Comparison of ENCODE assay signal across 9 cellular contexts in genomic region chr16:67235816-67236547, GRCh38. TPM values are rescaled to one million over a fixed set of nuclear protein-coding genes. Genes with fewer than 3 reads are reported as not detected.
A peak's percentile ranks its signal among the peaks of the same experiment; 100 is the strongest.
DNase-seq lines count a peak whose midpoint lies in the region; ATAC-seq and TF ChIP-seq lines count a peak whose summit lies in the region.
"Had no signal": no experiment of that assay in that cellular context is flagged by ENCODE, and none has a peak within 500 bp of the region (broad histone marks: within the 10 kb centered on the region; RNA-seq: fewer than 3 reads in every experiment).

No MANE protein-coding gene starts in this region.

- peaks cover 8% of the 10 kb centered on the region for H3K36me3 ChIP-seq in mucosa of descending colon (ENCODE audit: low read depth)

- intact Hi-C loops in CD4-positive, alpha-beta T cell (cut with DNase I, micrococcal nuclease), result no loop called here
- intact Hi-C loops in mucosa of descending colon (cut with DNase I, micrococcal nuclease) (no loop called here), left colon (cut with DNase I, micrococcal nuclease) (no loop called here)

- POLR2A ChIA-PET in CD4-positive, alpha-beta T cell (lab: Charles Lee), result interaction anchor here (0.6 to 2.1 kb wide), 4 partner anchors 9 to 44 kb away, joined by 3 to 11 read pairs (median 5); partner anchors contain the start of genes E2F4, FHOD1 and TMEM208

- H3K4me1 ChIP-seq in mucosa of descending colon (ENCODE audit: low read depth), result peaks cover 9% of the 10 kb centered on the region

- peak; percentile 75 for ATAC-seq in CD4-positive, alpha-beta T cell (ENCODE audit: poor library complexity)
- ATAC-seq in mucosa of descending colon (no peak), left colon (no peak), GM19035 (IDR thresholded peaks at IDR 0.05; ENCODE audit: unreplicated experiment) (no peak)

- no peak overlapping the region for H3K27ac ChIP-seq in CD4-positive, alpha-beta T cell (ENCODE audit: low read depth, low read length)
- H3K27ac ChIP-seq in substantia nigra (ENCODE audit: low read depth, low read length, poor library complexity, severe bottlenecking), result no peak overlapping the region

- H3K27me3 Mint-ChIP-seq in CD4-positive, alpha-beta T cell, result no peaks in the 10 kb centered on the region
- H3K27me3 Mint-ChIP-seq: memory B cell had no signal

- peak in 7 of 10 experiments; percentile 20 to 62 (median 41) for DNase-seq in CD4-positive, alpha-beta T cell
- peak; percentile 94 for DNase-seq in Jurkat, Clone E6-1 (ENCODE audit: low read depth, low spot score)
- DNase-seq in activated T-helper 1 cell treated with Interleukin-2 at 50 U/mL for 16 hours (ENCODE audit: low read depth), result peak; percentile 38
- DNase-seq in mucosa of descending colon, result peak in 2 of 3 donors; percentile 18 to 34
- DNase-seq in left colon, result no peak
- no peak for DNase-seq in middle frontal gyrus (ENCODE audit: extremely low spot score, low spot score)
- DNase-seq in substantia nigra (lab: John Stamatoyannopoulos, UW), result no peak

- peak overlapping the region; percentile 62 for H3K4me3 Mint-ChIP-seq in CD4-positive, alpha-beta T cell
- H3K4me3 Mint-ChIP-seq: memory B cell had no signal

- H3K9me3 Mint-ChIP-seq in CD4-positive, alpha-beta T cell, result no peaks in the 10 kb centered on the region

- H3K27ac Mint-ChIP-seq in CD4-positive, alpha-beta T cell, result peak overlapping the region; percentile 88
- H3K27ac Mint-ChIP-seq: memory B cell had no signal

- H3K4me1 Mint-ChIP-seq in CD4-positive, alpha-beta T cell (ENCODE audit: low read depth), result peaks cover 7% of the 10 kb centered on the region

- H3K9me3 ChIP-seq in CD4-positive, alpha-beta T cell (ENCODE audit: control insufficient read depth, low read length), result no peaks in the 10 kb centered on the region
- H3K9me3 ChIP-seq in mucosa of descending colon, result no peaks in the 10 kb centered on the region

- CTCF ChIA-PET in CD4-positive, alpha-beta T cell (lab: Charles Lee), result interaction anchor here (1.4 to 1.8 kb wide), 2 partner anchors 9 kb away, joined by 4 to 5 read pairs; partner anchors contain the start of gene TMEM208

- no peaks in the 10 kb centered on the region for H3K27me3 ChIP-seq in CD4-positive, alpha-beta T cell (ENCODE audit: control insufficient read depth, insufficient read depth, low read length)

- peak overlapping the region; percentile 65 for H3K4me3 ChIP-seq in Jurkat, Clone E6-1 (ENCODE audit: low read length)
- no peak overlapping the region for H3K4me3 ChIP-seq in mucosa of descending colon

- no peak for TF ChIP-seq CTCF in CD4-positive, alpha-beta T cell (IDR thresholded peaks at IDR 0.05)
- TF ChIP-seq CTCF in mucosa of descending colon (IDR thresholded peaks at IDR 0.05), result no peak

- H3K36me3 Mint-ChIP-seq in CD4-positive, alpha-beta T cell (ENCODE audit: low read depth), result peaks cover 57% of the 10 kb centered on the region

RNA-seq across cellular contexts. Expression of gene TMEM208, which starts 9.1 kb away (rescaled TPM):
- 10 to 100 TPM; 35.8 to 37.6 TPM for total RNA-seq in CD4-positive, alpha-beta T cell
- polyA plus RNA-seq in Jurkat, Clone E6-1 (2012; ENCODE audit: insufficient read depth, insufficient read length), result 92.1 TPM
- total RNA-seq in mucosa of descending colon, result 10 to 100 TPM; 30.8 to 39.6 (median 36.1) TPM
- 10 to 100 TPM; 40.7 to 42.0 TPM for total RNA-seq in left colon

RNA-seq across cellular contexts. Expression of gene FHOD1, which starts 11.3 kb away (rescaled TPM):
- total RNA-seq in CD4-positive, alpha-beta T cell, result 10 to 100 TPM; 21.1 to 26.0 TPM
- polyA plus RNA-seq in Jurkat, Clone E6-1 (2012; ENCODE audit: insufficient read depth, insufficient read length), result 79.4 TPM
- total RNA-seq in mucosa of descending colon (10 to 100 TPM; 30.7 to 36.5 (median 34.1) TPM), left colon (10 to 100 TPM; 29.7 to 42.7 TPM)

RNA-seq across cellular contexts. Expression of gene SLC9A5, which starts 12.8 kb away (rescaled TPM):
- 1 to 10 TPM; 3.1 TPM for total RNA-seq in CD4-positive, alpha-beta T cell
- polyA plus RNA-seq in Jurkat, Clone E6-1 (2012; ENCODE audit: insufficient read depth, insufficient read length), result 6.8 TPM
- total RNA-seq in mucosa of descending colon (1 to 10 TPM; 1.7 to 2.6 (median 1.9) TPM), left colon (1 to 10 TPM in 1 of 2 donors, under 1 TPM in 1; 0.61 to 1.3 TPM)

RNA-seq across cellular contexts. Expression of gene ELMO3, which starts 37.1 kb away (rescaled TPM):
- 1 to 10 TPM; 1.9 to 2.3 TPM for total RNA-seq in CD4-positive, alpha-beta T cell
- 4.7 TPM for polyA plus RNA-seq in Jurkat, Clone E6-1 (2012; ENCODE audit: insufficient read depth, insufficient read length)
- total RNA-seq in mucosa of descending colon, result 10 to 100 TPM; 25.4 to 68.0 (median 42.1) TPM
- 10 to 100 TPM; 58.1 to 60.5 TPM for total RNA-seq in left colon

RNA-seq across cellular contexts. Expression of gene PLEKHG4, which starts 43.4 kb away (rescaled TPM):
- 10 to 100 TPM; 13.1 to 14.0 TPM for total RNA-seq in CD4-positive, alpha-beta T cell
- 74.1 TPM for polyA plus RNA-seq in Jurkat, Clone E6-1 (2012; ENCODE audit: insufficient read depth, insufficient read length)
- total RNA-seq in mucosa of descending colon (10 to 100 TPM in 2 of 3 donors, 1 to 10 TPM in 1; 8.0 to 15.4 (median 10.5) TPM), left colon (10 to 100 TPM in 1 of 2 donors, 1 to 10 TPM in 1; 7.7 to 11.9 TPM)

Comparison
In these comparisons a context has a peak if more than half of its experiments do, and no peak if none do; other contexts are left out.
1. DNase-seq: peak in CD4-positive, alpha-beta T cell (7 of 10), Jurkat, Clone E6-1 (single experiment), activated T-helper 1 cell treated with Interleukin-2 at 50 U/mL for 16 hours (single experiment) and mucosa of descending colon (2 of 3); none in left colon (0 of 2), middle frontal gyrus (single experiment) and substantia nigra (0 of 49).